8 cellular contexts compared by ENCODE assay signal in genomic region chr9:135906291-135907005, GRCh38. TPM values are rescaled to one million over a fixed set of nuclear protein-coding genes. Genes with fewer than 3 reads are reported as not detected.
DNase-seq lines count a peak whose midpoint lies in the region; ATAC-seq and TF ChIP-seq lines count a peak whose summit lies in the region.

No MANE protein-coding gene starts in this region.

- 0 to 3% methylated on average over 7 to 8 of the region's 70 CpGs for WGBS in gastroesophageal sphincter (ENCODE audit: low coverage in 1 of 2), 2 donors

- H3K27me3 Mint-ChIP-seq in activated CD4-positive, alpha-beta memory T cell treated with anti-CD3 and anti-CD28 coated beads, Interleukin-2, amount 10 ng/mL, durations not matched to agents 7 days and 5 days, result no peaks in the 10 kb centered on the region

- peak overlapping the region; percentile 82 for H3K4me3 Mint-ChIP-seq in activated CD4-positive, alpha-beta memory T cell treated with anti-CD3 and anti-CD28 coated beads, Interleukin-2, amount 10 ng/mL, durations not matched to agents 7 days and 5 days

- peaks cover 0 to 64% (median 22%) of the 10 kb centered on the region in 3 donors for H3K4me1 ChIP-seq in gastroesophageal sphincter
- peaks cover 10% of the 10 kb centered on the region for H3K4me1 ChIP-seq in rectal smooth muscle tissue (ENCODE audit: control insufficient read depth, insufficient read depth, low read length)

- H3K36me3 Mint-ChIP-seq in activated CD4-positive, alpha-beta memory T cell treated with anti-CD3 and anti-CD28 coated beads, Interleukin-2, amount 10 ng/mL, durations not matched to agents 7 days and 5 days (ENCODE audit: low read depth), result peaks cover 47% of the 10 kb centered on the region

- no peaks in the 10 kb centered on the region for H3K27me3 ChIP-seq in HL-60 (ENCODE audit: insufficient read depth, poor library complexity, severe bottlenecking)
- no peaks in the 10 kb centered on the region for H3K27me3 ChIP-seq in gastroesophageal sphincter
- no peaks in the 10 kb centered on the region for H3K27me3 ChIP-seq in rectal smooth muscle tissue (ENCODE audit: control insufficient read depth, insufficient read depth, low read length)

- H3K9ac ChIP-seq in rectal smooth muscle tissue (ENCODE audit: low read length), result no peak overlapping the region

- peak overlapping the region; percentile 58 for H3K4me3 ChIP-seq in HL-60 (replicated peaks; ENCODE audit: insufficient read depth, low read length)
- H3K4me3 ChIP-seq in gastroesophageal sphincter, result peak overlapping the region; percentile 84 to 93
- peak overlapping the region; percentile 55 for H3K4me3 ChIP-seq in rectal smooth muscle tissue (ENCODE audit: low read length)

- ATAC-seq in GM19351 (IDR thresholded peaks at IDR 0.05; ENCODE audit: unreplicated experiment) (peak; percentile 15), gastroesophageal sphincter (peak; percentile 6)

- peaks cover 49% of the 10 kb centered on the region for H3K4me1 Mint-ChIP-seq in activated CD4-positive, alpha-beta memory T cell treated with anti-CD3 and anti-CD28 coated beads, Interleukin-2, amount 10 ng/mL, durations not matched to agents 7 days and 5 days

- TF ChIP-seq CTCF in HL-60 (IDR thresholded peaks at IDR 0.05; ENCODE audit: insufficient read depth, low read length), result no peak
- no peak for TF ChIP-seq CTCF in gastroesophageal sphincter (IDR thresholded peaks at IDR 0.05)

- no peak for TF ChIP-seq POLR2A in gastroesophageal sphincter (IDR thresholded peaks at IDR 0.05)

- H3K27ac ChIP-seq in HL-60 (replicated peaks) (no peak overlapping the region), gastroesophageal sphincter (peak overlapping the region; percentile 54 to 87 (median 81)), rectal smooth muscle tissue (ENCODE audit: low read depth, low read length) (no peak overlapping the region)

- peaks cover 0 to 11% of the 10 kb centered on the region in 2 donors for H3K36me3 ChIP-seq in gastroesophageal sphincter
- peaks cover 9% of the 10 kb centered on the region for H3K36me3 ChIP-seq in rectal smooth muscle tissue (ENCODE audit: control insufficient read depth, insufficient read depth, low read length)

- CTCF ChIA-PET in activated CD4-positive, alpha-beta memory T cell treated with anti-CD3 and anti-CD28 coated beads, Interleukin-2, amount 10 ng/mL, durations not matched to agents 7 days and 5 days (lab: Charles Lee), result interaction anchor here (0.7 kb wide), 1 partner anchor 42 kb away, joined by 3 read pairs; no protein-coding TSS in a partner anchor

- peak overlapping the region; percentile 36 for H3K27ac Mint-ChIP-seq in activated CD4-positive, alpha-beta memory T cell treated with anti-CD3 and anti-CD28 coated beads, Interleukin-2, amount 10 ng/mL, durations not matched to agents 7 days and 5 days

- H3K9me3 Mint-ChIP-seq in activated CD4-positive, alpha-beta memory T cell treated with anti-CD3 and anti-CD28 coated beads, Interleukin-2, amount 10 ng/mL, durations not matched to agents 7 days and 5 days, result no peaks in the 10 kb centered on the region

- POLR2A ChIA-PET in activated CD4-positive, alpha-beta memory T cell treated with anti-CD3 and anti-CD28 coated beads, Interleukin-2, amount 10 ng/mL, durations not matched to agents 7 days and 5 days (lab: Charles Lee), result interaction anchor here (0.7 to 1.4 kb wide), 2 partner anchors 10 kb away, joined by 3 to 5 read pairs; no protein-coding TSS in a partner anchor

- no peaks in the 10 kb centered on the region for H3K9me3 ChIP-seq in gastroesophageal sphincter

- TF ChIP-seq EP300 in gastroesophageal sphincter (IDR thresholded peaks at IDR 0.05), result no peak

- DNase-seq in CD1c-positive myeloid dendritic cell (ENCODE audit: extremely low spot score), result peak; percentile 71
- DNase-seq in HL-60 (ENCODE audit: low read depth in 1 of 2, low spot score in 1 of 2), result no peak
- DNase-seq in activated CD4-positive, alpha-beta memory T cell treated with anti-CD3 and anti-CD28 coated beads, Interleukin-2, amount 10 ng/mL, durations not matched to agents 7 days and 5 days, result peak; percentile 29
- no peak for DNase-seq in NCI-H2029 treated with DMSO at 0.1 percent for 48 hours (lab: John Stamatoyannopoulos, UW)
- no peak for DNase-seq in MV-4-11 (lab: John Stamatoyannopoulos, UW)

RNA-seq across cellular contexts. Expression of gene CAMSAP1, which starts 0.9 kb away (rescaled TPM):
- 10 to 100 TPM; 20.9 to 22.0 TPM for total RNA-seq in activated CD4-positive, alpha-beta memory T cell treated with anti-CD3 and anti-CD28 coated beads, Interleukin-2, amount 10 ng/mL, durations not matched to agents 7 days and 5 days
- total RNA-seq in gastroesophageal sphincter, result 10 to 100 TPM; 27.5 to 49.2 (median 28.2) TPM

RNA-seq across cellular contexts. Expression of gene UBAC1, which starts 54.7 kb away (rescaled TPM):
- total RNA-seq in activated CD4-positive, alpha-beta memory T cell treated with anti-CD3 and anti-CD28 coated beads, Interleukin-2, amount 10 ng/mL, durations not matched to agents 7 days and 5 days, result 10 to 100 TPM; 28.1 to 29.5 TPM
- total RNA-seq in gastroesophageal sphincter, result 10 to 100 TPM; 52.9 to 76.3 (median 63.5) TPM

Comparison
In these comparisons a context has a peak if more than half of its experiments do, and no peak if none do; other contexts are left out.
1. DNase-seq: peak in CD1c-positive myeloid dendritic cell (single experiment) and activated CD4-positive, alpha-beta memory T cell treated with anti-CD3 and anti-CD28 coated beads, Interleukin-2, amount 10 ng/mL, durations not matched to agents 7 days and 5 days (single experiment); none in HL-60 (0 of 2), NCI-H2029 treated with DMSO at 0.1 percent for 48 hours (single experiment) and MV-4-11 (single experiment).
2. H3K27ac ChIP-seq: peak in gastroesophageal sphincter (4 of 4); none in HL-60 (single experiment) and rectal smooth muscle tissue (single experiment).
3. Peak in every context shown above with its lines, with median percentiles within 50 percentile points of each other: H3K4me3 ChIP-seq.